14 cellular contexts compared by ENCODE assay signal in the genomic region with DNA sequence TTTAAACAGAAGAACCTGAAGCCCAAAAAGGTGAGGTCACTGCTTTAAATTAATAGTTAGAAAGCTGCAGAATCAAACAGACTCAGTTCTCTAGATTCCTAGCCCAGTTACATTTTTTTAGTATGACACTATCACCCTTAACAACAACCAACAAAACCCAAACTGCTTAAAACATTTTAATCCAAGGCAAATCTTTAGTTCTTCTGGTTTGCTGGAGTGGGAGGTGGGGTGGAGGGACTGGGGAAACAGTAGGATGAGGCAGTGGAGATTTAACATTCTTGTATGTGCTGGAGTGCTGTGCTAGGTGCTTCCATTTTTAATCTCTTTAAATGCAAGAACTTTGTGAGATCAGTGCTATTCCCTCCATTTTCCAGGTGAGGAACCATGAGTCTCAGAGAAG.
DNase-seq lines count a peak whose midpoint lies in the region; ATAC-seq and TF ChIP-seq lines count a peak whose summit lies in the region.
"Had no signal": no experiment of that assay in that cellular context is flagged by ENCODE, and none has a peak within 500 bp of the region (broad histone marks: within the 10 kb centered on the region; RNA-seq: fewer than 3 reads in every experiment).

No MANE protein-coding gene starts in this region.

- H4K91ac ChIP-seq in trophoblast cell (ENCODE audit: low read depth, low read length), result no peak overlapping the region

- no peaks in the 10 kb centered on the region for H3K36me3 Mint-ChIP-seq in activated T-helper 1 cell treated with anti-CD3 and anti-CD28 coated beads, Interleukin-12 subunit alpha, Interleukin-12 subunit beta, Interleukin-2, Interleukin-4 antibody, amounts not matched to agents 30 ng/mL and 10 ng/mL and 1 ng/mL, durations not matched to agents 14 hours and 24 hours and 36 hours (ENCODE audit: low read depth)
- H3K36me3 Mint-ChIP-seq: CD14-positive monocyte had no signal

- H3K9me3 ChIP-seq in SK-N-SH (no peaks in the 10 kb centered on the region), trophoblast cell (ENCODE audit: insufficient read depth, low read depth, low read length) (peaks cover 3% of the 10 kb centered on the region)
- H3K9me3 ChIP-seq in effector memory CD4-positive, alpha-beta T cell (ENCODE audit: control insufficient read depth, low read length), result peaks cover 5% of the 10 kb centered on the region
- H3K9me3 ChIP-seq: ovary, testis had no signal

- DNase-seq in AG20443 (ENCODE audit: low spot score) (peak; percentile 45), SK-N-SH (no peak), fibroblast of gingiva (ENCODE audit: low read depth) (peak; percentile 16), trophoblast cell (peak in 1 of 2 donors; percentile 30)
- DNase-seq in effector memory CD4-positive, alpha-beta T cell, result no peak
- DNase-seq in activated T-helper 1 cell treated with anti-CD3 and anti-CD28 coated beads, Interleukin-12 subunit alpha, Interleukin-12 subunit beta, Interleukin-2, Interleukin-4 antibody, amounts not matched to agents 30 ng/mL and 10 ng/mL and 1 ng/mL, durations not matched to agents 14 hours and 24 hours and 36 hours (ENCODE audit: low spot score), result no peak
- DNase-seq: activated CD8-positive, alpha-beta memory T cell treated with anti-CD3 and anti-CD28 coated beads, Interleukin-2, amount 50 U/mL, for 4 hours; H9; ovary; testis had no signal

- H3K79me2 ChIP-seq in SK-N-SH (ENCODE audit: insufficient read depth) (no peaks in the 10 kb centered on the region), trophoblast cell (ENCODE audit: control insufficient read depth, insufficient read depth, low read length, poor library complexity) (no peaks in the 10 kb centered on the region)

- H3K4me3 ChIP-seq in SK-N-SH (ENCODE audit: low read depth in 2 of 2, low read length in 1 of 2), result no peak overlapping the region
- H3K4me3 ChIP-seq in trophoblast cell (ENCODE audit: low read depth, low read length), result no peak overlapping the region
- H3K4me3 ChIP-seq in effector memory CD4-positive, alpha-beta T cell (ENCODE audit: insufficient read depth, low read depth, low read length, poor library complexity, severe bottlenecking), result no peak overlapping the region
- H3K4me3 ChIP-seq: ovary, testis had no signal

- H3K27ac ChIP-seq in SK-N-SH (ENCODE audit: low read depth in 2 of 2, low read length in 1 of 2) (peak overlapping the region; percentile 83; a peak in 3 of 4 replicates), trophoblast cell (ENCODE audit: low read depth, low read length) (peak overlapping the region; percentile 73)
- no peak overlapping the region for H3K27ac ChIP-seq in effector memory CD4-positive, alpha-beta T cell (ENCODE audit: insufficient read depth, low read length, poor library complexity, severe bottlenecking)
- H3K27ac ChIP-seq: RWPE1 had no signal

- H2BK5ac ChIP-seq in trophoblast cell (ENCODE audit: low read depth, low read length, poor library complexity), result no peak overlapping the region

- H2AFZ ChIP-seq in SK-N-SH (ENCODE audit: low read depth) (no peak overlapping the region; the same call in 1 of the 2 replicates), trophoblast cell (ENCODE audit: insufficient read depth, low read length, poor library complexity) (no peak overlapping the region)

- no peaks in the 10 kb centered on the region for H3K4me1 Mint-ChIP-seq in activated T-helper 1 cell treated with anti-CD3 and anti-CD28 coated beads, Interleukin-12 subunit alpha, Interleukin-12 subunit beta, Interleukin-2, Interleukin-4 antibody, amounts not matched to agents 30 ng/mL and 10 ng/mL and 1 ng/mL, durations not matched to agents 14 hours and 24 hours and 36 hours (ENCODE audit: low read depth)
- H3K4me1 Mint-ChIP-seq: CD14-positive monocyte had no signal

- peaks cover 2% of the 10 kb centered on the region for H3K79me1 ChIP-seq in trophoblast cell (ENCODE audit: low read length)

- no peak overlapping the region for H3K23ac ChIP-seq in trophoblast cell (ENCODE audit: low read length)

- no peaks in the 10 kb centered on the region for H4K20me1 ChIP-seq in SK-N-SH (ENCODE audit: insufficient read depth)

- TF ChIP-seq CTCF in SK-N-SH (IDR thresholded peaks at IDR 0.05), result no peak

- H2AK5ac ChIP-seq in trophoblast cell (ENCODE audit: low read length), result no peak overlapping the region

- H3K18ac ChIP-seq in trophoblast cell (ENCODE audit: low read length), result no peak overlapping the region

- no peak for TF ChIP-seq RAD21 in SK-N-SH (IDR thresholded peaks at IDR 0.05; ENCODE audit: low read length)

- no peaks in the 10 kb centered on the region for H3K27me3 ChIP-seq in SK-N-SH (ENCODE audit: insufficient read depth)
- no peaks in the 10 kb centered on the region for H3K27me3 ChIP-seq in trophoblast cell (ENCODE audit: insufficient read depth, low read length)
- H3K27me3 ChIP-seq in effector memory CD4-positive, alpha-beta T cell (replicated peaks; ENCODE audit: control insufficient read depth, insufficient read depth, low read length, poor library complexity, severe bottlenecking), result no peaks in the 10 kb centered on the region
- H3K27me3 ChIP-seq: ovary, testis had no signal

- ATAC-seq in HG03108 (IDR thresholded peaks at IDR 0.05; ENCODE audit: unreplicated experiment) (no peak), GM18498 (IDR thresholded peaks at IDR 0.05; ENCODE audit: unreplicated experiment) (no peak)

- H3F3A ChIP-seq in SK-N-SH (replicated peaks; ENCODE audit: insufficient read depth), result peaks cover 31% of the 10 kb centered on the region

- no peak for TF ChIP-seq EP300 in SK-N-SH (IDR thresholded peaks at IDR 0.05; ENCODE audit: borderline replicate concordance in 1 of 2, low read depth in 1 of 2, low read length in 1 of 2)

- H3K4me2 ChIP-seq in SK-N-SH (0 out of 2 replicates have a peak overlapping the region, but pooled peaks have one; percentile 32), trophoblast cell (ENCODE audit: low read length) (no peak overlapping the region)

- H3K9ac ChIP-seq in SK-N-SH (peak overlapping the region; percentile 36; the same call in 1 of the 2 replicates), trophoblast cell (ENCODE audit: low read length) (no peak overlapping the region)

- H3K14ac ChIP-seq in trophoblast cell (ENCODE audit: low read length), result no peak overlapping the region

- peaks cover 17% of the 10 kb centered on the region for H3K9me3 Mint-ChIP-seq in activated T-helper 1 cell treated with anti-CD3 and anti-CD28 coated beads, Interleukin-12 subunit alpha, Interleukin-12 subunit beta, Interleukin-2, Interleukin-4 antibody, amounts not matched to agents 30 ng/mL and 10 ng/mL and 1 ng/mL, durations not matched to agents 14 hours and 24 hours and 36 hours

- peaks cover 0 to 6% of the 10 kb centered on the region in 2 experiments for H3K36me3 ChIP-seq in SK-N-SH (replicated peaks in 1 of 2; ENCODE audit: control insufficient read depth in 1 of 2, insufficient read depth in 2 of 2, low read length in 1 of 2)
- no peaks in the 10 kb centered on the region for H3K36me3 ChIP-seq in trophoblast cell (ENCODE audit: control insufficient read depth in 1 of 2, insufficient read depth in 2 of 2, low read length in 2 of 2)
- no peaks in the 10 kb centered on the region for H3K36me3 ChIP-seq in effector memory CD4-positive, alpha-beta T cell (ENCODE audit: control insufficient read depth, insufficient read depth, low read length)
- H3K36me3 ChIP-seq: ovary had no signal

- POLR2A ChIA-PET in SK-N-SH (lab: Yijun Ruan, JAX), result no interaction called here

- intact Hi-C loops in activated T-helper 1 cell treated with anti-CD3 and anti-CD28 coated beads, Interleukin-12 subunit alpha, Interleukin-12 subunit beta, Interleukin-2, Interleukin-4 antibody, amounts not matched to agents 30 ng/mL and 10 ng/mL and 1 ng/mL, durations not matched to agents 14 hours and 24 hours and 36 hours (cut with micrococcal nuclease), result no loop called here

- no peak overlapping the region for H4K12ac ChIP-seq in trophoblast cell (ENCODE audit: low read depth, low read length)

- CTCF ChIA-PET in SK-N-SH (lab: Yijun Ruan, JAX), result no interaction called here

- no peak overlapping the region for H4K8ac ChIP-seq in trophoblast cell (ENCODE audit: low read depth, low read length)

- H2BK120ac ChIP-seq in trophoblast cell (ENCODE audit: insufficient read depth, low read length, poor library complexity), result no peak overlapping the region

- H3K9me2 ChIP-seq in SK-N-SH, result no peaks in the 10 kb centered on the region

- peaks cover 0 to 18% of the 10 kb centered on the region in 2 experiments for H3K4me1 ChIP-seq in SK-N-SH (ENCODE audit: control insufficient read depth in 1 of 2, insufficient read depth in 2 of 2, low read depth in 1 of 2, low read length in 1 of 2)
- peaks cover 2% of the 10 kb centered on the region in 2 experiments for H3K4me1 ChIP-seq in trophoblast cell (ENCODE audit: control insufficient read depth in 1 of 2, insufficient read depth in 2 of 2, low read length in 2 of 2)
- H3K4me1 ChIP-seq in effector memory CD4-positive, alpha-beta T cell (ENCODE audit: control insufficient read depth, insufficient read depth, low read length, poor library complexity, severe bottlenecking), result no peaks in the 10 kb centered on the region
- H3K4me1 ChIP-seq: testis had no signal

- H3K4ac ChIP-seq in trophoblast cell (ENCODE audit: low read depth, low read length), result no peak overlapping the region

- no peak overlapping the region for H2BK12ac ChIP-seq in trophoblast cell (ENCODE audit: low read length)

- no peak overlapping the region for H3K27ac Mint-ChIP-seq in activated T-helper 1 cell treated with anti-CD3 and anti-CD28 coated beads, Interleukin-12 subunit alpha, Interleukin-12 subunit beta, Interleukin-2, Interleukin-4 antibody, amounts not matched to agents 30 ng/mL and 10 ng/mL and 1 ng/mL, durations not matched to agents 14 hours and 24 hours and 36 hours
- H3K27ac Mint-ChIP-seq: CD14-positive monocyte had no signal

- H3K27me3 Mint-ChIP-seq in activated T-helper 1 cell treated with anti-CD3 and anti-CD28 coated beads, Interleukin-12 subunit alpha, Interleukin-12 subunit beta, Interleukin-2, Interleukin-4 antibody, amounts not matched to agents 30 ng/mL and 10 ng/mL and 1 ng/mL, durations not matched to agents 14 hours and 24 hours and 36 hours (ENCODE audit: insufficient read depth), result no peaks in the 10 kb centered on the region

- H3K4me3 Mint-ChIP-seq in activated T-helper 1 cell treated with anti-CD3 and anti-CD28 coated beads, Interleukin-12 subunit alpha, Interleukin-12 subunit beta, Interleukin-2, Interleukin-4 antibody, amounts not matched to agents 30 ng/mL and 10 ng/mL and 1 ng/mL, durations not matched to agents 14 hours and 24 hours and 36 hours, result no peak overlapping the region
- H3K4me3 Mint-ChIP-seq: CD14-positive monocyte, H9 had no signal

TF ChIP-seq in SK-N-SH, 30 proteins besides CTCF, POLR2A, EP300 and RAD21 (continues in another document):
- no peak for TF ChIP-seq MEF2A (IDR thresholded peaks at IDR 0.05; ENCODE audit: borderline replicate concordance, low read depth)
- TF ChIP-seq GABPA (IDR thresholded peaks at IDR 0.05; ENCODE audit: low read depth), result no peak
- no peak for TF ChIP-seq EZH2phosphoT487 (IDR thresholded peaks at IDR 0.05; ENCODE audit: borderline replicate concordance, low read depth)
- TF ChIP-seq, protein P1, sequence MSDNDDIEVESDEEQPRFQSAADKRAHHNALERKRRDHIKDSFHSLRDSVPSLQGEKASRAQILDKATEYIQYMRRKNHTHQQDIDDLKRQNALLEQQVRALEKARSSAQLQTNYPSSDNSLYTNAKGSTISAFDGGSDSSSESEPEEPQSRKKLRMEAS (IDR thresholded peaks at IDR 0.05; ENCODE audit: low read depth), result no peak
- TF ChIP-seq POLR2AphosphoS5 (IDR thresholded peaks at IDR 0.05; ENCODE audit: low read depth, low read length), result no peak

Comparison
In these comparisons a context has a peak if more than half of its experiments do, and no peak if none do; other contexts are left out.
1. DNase-seq: peak in AG20443 (single experiment) and fibroblast of gingiva (single experiment); none in SK-N-SH (single experiment), effector memory CD4-positive, alpha-beta T cell (0 of 3) and activated T-helper 1 cell treated with anti-CD3 and anti-CD28 coated beads, Interleukin-12 subunit alpha, Interleukin-12 subunit beta, Interleukin-2, Interleukin-4 antibody, amounts not matched to agents 30 ng/mL and 10 ng/mL and 1 ng/mL, durations not matched to agents 14 hours and 24 hours and 36 hours (single experiment).